10 cellular contexts compared by ENCODE assay signal in genomic region chr2:15058015-15058414, GRCh38.
DNase-seq lines count a peak whose midpoint lies in the region; ATAC-seq and TF ChIP-seq lines count a peak whose summit lies in the region.
"Had no signal": no experiment of that assay in that cellular context is flagged by ENCODE, and none has a peak within 500 bp of the region (broad histone marks: within the 10 kb centered on the region; RNA-seq: fewer than 3 reads in every experiment).

No MANE protein-coding gene starts in this region.

- no peaks in the 10 kb centered on the region for H3K4me1 ChIP-seq in fibroblast of lung (ENCODE audit: control insufficient read depth, extremely low read depth, insufficient read depth, low read length)

- H3K4me2 ChIP-seq in fibroblast of lung (ENCODE audit: extremely low read depth, insufficient read depth, low read length) = no peak overlapping the region

- no peaks in the 10 kb centered on the region for H3K36me3 Mint-ChIP-seq in natural killer cell treated with Interleukin-12 subunit alpha and Interleukin-12 subunit beta and Interleukin-15 and Interleukin-18, amount 100 ng/mL, for 72 hours
- H3K36me3 Mint-ChIP-seq: brain had no signal

- no peaks in the 10 kb centered on the region for H3K27me3 ChIP-seq in fibroblast of lung (ENCODE audit: control insufficient read depth, insufficient read depth, low read length)

- H3K4me3 Mint-ChIP-seq in natural killer cell treated with Interleukin-12 subunit alpha and Interleukin-12 subunit beta and Interleukin-15 and Interleukin-18, amount 100 ng/mL, for 72 hours = no peak overlapping the region
- H3K4me3 Mint-ChIP-seq: brain had no signal

- no peaks in the 10 kb centered on the region for H4K20me1 ChIP-seq in fibroblast of lung (ENCODE audit: control insufficient read depth, extremely low read depth, insufficient read depth, low read length)

- DNase-seq in ELR (ENCODE audit: low read depth) (peak; percentile 50), NCI-H1694 (lab: John Stamatoyannopoulos, UW) (peak; percentile 48), fibroblast of lung (ENCODE audit: low read depth in 2 of 2) (peak in 1 of 2 donors; percentile 16), CD1c-positive myeloid dendritic cell (ENCODE audit: extremely low spot score) (no peak), HK-2 (ENCODE audit: unreplicated experiment) (no peak)
- no peak for DNase-seq in natural killer cell treated with Interleukin-12 subunit alpha and Interleukin-12 subunit beta and Interleukin-15 and Interleukin-18, amount 100 ng/mL, for 72 hours (ENCODE audit: low spot score)

- H3K9ac ChIP-seq in fibroblast of lung (ENCODE audit: insufficient read depth, low read length) = no peak overlapping the region

- no peaks in the 10 kb centered on the region for H3K4me1 Mint-ChIP-seq in natural killer cell treated with Interleukin-12 subunit alpha and Interleukin-12 subunit beta and Interleukin-15 and Interleukin-18, amount 100 ng/mL, for 72 hours (ENCODE audit: low read depth in 2 of 2)

- H3K9me3 ChIP-seq in fibroblast of lung (ENCODE audit: control insufficient read depth, insufficient read depth, low read depth, low read length) = no peaks in the 10 kb centered on the region

- no peak overlapping the region for H3K4me3 ChIP-seq in fibroblast of lung (replicated peaks in 1 of 4; ENCODE audit: control extremely low read depth in 1 of 4, insufficient read depth in 1 of 4, low read depth in 3 of 4, low read length in 4 of 4)
- H3K4me3 ChIP-seq: lung had no signal

- H3K27ac ChIP-seq in fibroblast of lung (ENCODE audit: insufficient read depth, low read length) = no peak overlapping the region

- H3K36me3 ChIP-seq in fibroblast of lung (ENCODE audit: control insufficient read depth, insufficient read depth, low read length) = no peaks in the 10 kb centered on the region

- peak; percentile 80 for ATAC-seq in GM19351 (IDR thresholded peaks at IDR 0.05; ENCODE audit: unreplicated experiment)
- no peak for ATAC-seq in GM21381 (IDR thresholded peaks at IDR 0.05; ENCODE audit: unreplicated experiment)
- ATAC-seq in natural killer cell treated with Interleukin-12 subunit alpha and Interleukin-12 subunit beta and Interleukin-15 and Interleukin-18, amount 100 ng/mL, for 72 hours = no peak

- peaks cover 3% of the 10 kb centered on the region for H3K9me3 Mint-ChIP-seq in natural killer cell treated with Interleukin-12 subunit alpha and Interleukin-12 subunit beta and Interleukin-15 and Interleukin-18, amount 100 ng/mL, for 72 hours

- peaks cover 10 to 25% of the 10 kb centered on the region in 2 donors for H3K27me3 Mint-ChIP-seq in natural killer cell treated with Interleukin-12 subunit alpha and Interleukin-12 subunit beta and Interleukin-15 and Interleukin-18, amount 100 ng/mL, for 72 hours

- H3K27ac Mint-ChIP-seq in natural killer cell treated with Interleukin-12 subunit alpha and Interleukin-12 subunit beta and Interleukin-15 and Interleukin-18, amount 100 ng/mL, for 72 hours = no peak overlapping the region

- peak; percentile 23 to 51 for TF ChIP-seq CTCF in fibroblast of lung (conservative IDR thresholded peaks at IDR 0.05 in 1 of 2, IDR thresholded peaks at IDR 0.05 in 1 of 2; ENCODE audit: low read depth in 1 of 2, low read length in 2 of 2)

- H2AFZ ChIP-seq in fibroblast of lung (ENCODE audit: low read length) = no peak overlapping the region

- H3K79me2 ChIP-seq in fibroblast of lung (ENCODE audit: control insufficient read depth, insufficient read depth, low read length) = no peaks in the 10 kb centered on the region

Comparison
In these comparisons a context has a peak if more than half of its experiments do, and no peak if none do; other contexts are left out.
1. DNase-seq: peak in ELR (single experiment) and NCI-H1694 (single experiment); none in natural killer cell treated with Interleukin-12 subunit alpha and Interleukin-12 subunit beta and Interleukin-15 and Interleukin-18, amount 100 ng/mL, for 72 hours (single experiment), CD1c-positive myeloid dendritic cell (single experiment) and HK-2 (single experiment).